Comparison of ENCODE assay signal across 21 cellular contexts in the genomic region with DNA sequence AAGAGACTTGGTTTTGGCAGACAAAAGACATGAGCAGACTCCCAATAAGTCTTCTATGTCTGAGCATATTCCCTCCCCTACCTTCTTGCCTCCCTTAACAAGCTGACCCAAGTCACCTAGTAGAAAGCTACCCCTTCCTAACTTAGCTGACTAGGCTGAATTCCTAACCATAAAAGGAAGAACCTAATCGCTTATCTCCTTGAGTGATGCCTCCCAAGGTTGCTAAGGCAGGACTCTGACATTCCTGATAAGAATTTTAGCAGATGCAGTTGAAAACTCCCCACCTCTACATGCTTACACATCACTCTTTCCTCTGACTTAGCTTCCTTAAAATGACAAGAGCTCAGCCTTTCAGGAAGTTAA.
DNase-seq lines count a peak whose midpoint lies in the region; ATAC-seq and TF ChIP-seq lines count a peak whose summit lies in the region.
"Had no signal": no experiment of that assay in that cellular context is flagged by ENCODE, and none has a peak within 500 bp of the region (broad histone marks: within the 10 kb centered on the region; RNA-seq: fewer than 3 reads in every experiment).

No MANE protein-coding gene starts in this region.

- no peak overlapping the region for H3K18ac ChIP-seq in mesendoderm (ENCODE audit: low read length)

- H4K8ac ChIP-seq in mesendoderm (ENCODE audit: low read depth, low read length): no peak overlapping the region

- H3K4ac ChIP-seq in mesendoderm (ENCODE audit: low read depth, low read length): peak overlapping the region; percentile 16

- WGBS in mesendoderm (ENCODE audit: extremely low coverage, insufficient coverage, low lambda C conversion rate): no CpG with 5 or more reads among the region's 1 CpG

- H3F3A ChIP-seq in GM23338 (replicated peaks; ENCODE audit: low read depth): no peaks in the 10 kb centered on the region

- H3K27ac ChIP-seq in GM23338 (ENCODE audit: low read depth): peak overlapping the region; percentile 95
- peak overlapping the region; percentile 88 for H3K27ac ChIP-seq in mesendoderm (ENCODE audit: low read depth, low read length)
- no peak overlapping the region for H3K27ac ChIP-seq in breast epithelium
- no peak overlapping the region for H3K27ac ChIP-seq in Karpas-422 (ENCODE audit: low read length)
- H3K27ac ChIP-seq: BLaER1, HL-60, PC-9, RWPE1 had no signal

- H3K4me2 ChIP-seq in GM23338: no peak overlapping the region
- no peak overlapping the region for H3K4me2 ChIP-seq in mesendoderm (ENCODE audit: low read length)
- H3K4me2 ChIP-seq in Karpas-422 (ENCODE audit: low read depth, low read length, poor library complexity, severe bottlenecking): no peak overlapping the region
- H3K4me2 ChIP-seq: BLaER1, PC-9 had no signal

- H3K4me1 Mint-ChIP-seq in GM23338: peaks cover 50% of the 10 kb centered on the region
- H3K4me1 Mint-ChIP-seq: CD4-positive, alpha-beta memory T cell had no signal

- H2BK5ac ChIP-seq in mesendoderm (ENCODE audit: low read length): peak overlapping the region; percentile 69

- peak overlapping the region; percentile 38 for H3K9ac ChIP-seq in mesendoderm (ENCODE audit: low read length)
- H3K9ac ChIP-seq in Karpas-422 (ENCODE audit: low read length): no peak overlapping the region
- H3K9ac ChIP-seq: BLaER1 had no signal

- H2AFZ ChIP-seq in GM23338: no peak overlapping the region
- no peak overlapping the region for H2AFZ ChIP-seq in Karpas-422 (ENCODE audit: low read length)
- H2AFZ ChIP-seq: PC-9 had no signal

- H3K4me3 ChIP-seq in GM23338 (no peak overlapping the region), mesendoderm (ENCODE audit: low read length) (no peak overlapping the region), breast epithelium (no peak overlapping the region), Karpas-422 (ENCODE audit: low read length) (no peak overlapping the region)
- H3K4me3 ChIP-seq: BLaER1, PC-9 had no signal

- 0 out of 3 replicates have a peak, but pooled peaks cover 6% of the 10 kb centered on the region for H3K9me3 Mint-ChIP-seq in GM23338

- H3K36me3 ChIP-seq in GM23338 (ENCODE audit: insufficient read depth) (no peaks in the 10 kb centered on the region), mesendoderm (ENCODE audit: control insufficient read depth, insufficient read depth, low read length) (no peaks in the 10 kb centered on the region), breast epithelium (no peaks in the 10 kb centered on the region), Karpas-422 (ENCODE audit: insufficient read depth, low read length) (no peaks in the 10 kb centered on the region)
- H3K36me3 ChIP-seq: BLaER1 had no signal

- H3K4me1 ChIP-seq in GM23338 (ENCODE audit: insufficient read depth): peaks cover 23% of the 10 kb centered on the region
- peaks cover 2% of the 10 kb centered on the region for H3K4me1 ChIP-seq in mesendoderm (ENCODE audit: control insufficient read depth, low read depth, low read length)
- no peaks in the 10 kb centered on the region for H3K4me1 ChIP-seq in breast epithelium
- no peaks in the 10 kb centered on the region for H3K4me1 ChIP-seq in Karpas-422 (ENCODE audit: low read length)
- H3K4me1 ChIP-seq: BLaER1 had no signal

- H3K23ac ChIP-seq in mesendoderm (ENCODE audit: low read length): no peak overlapping the region

- H3K9me2 ChIP-seq in GM23338 (ENCODE audit: insufficient read depth) (no peaks in the 10 kb centered on the region), Karpas-422 (replicated peaks; ENCODE audit: insufficient read depth, low read length) (no peaks in the 10 kb centered on the region)

- intact Hi-C loops in breast epithelium (cut with DNase I; ENCODE audit: low total_unique reads): no loop called here

- no peak overlapping the region for H2AK5ac ChIP-seq in mesendoderm (ENCODE audit: low read length)

- no peak overlapping the region for H4K5ac ChIP-seq in mesendoderm (ENCODE audit: low read length)

- H3K27me3 ChIP-seq in GM23338 (ENCODE audit: insufficient read depth): no peaks in the 10 kb centered on the region
- no peaks in the 10 kb centered on the region for H3K27me3 ChIP-seq in mesendoderm (ENCODE audit: insufficient read depth, low read length, poor library complexity)
- no peaks in the 10 kb centered on the region for H3K27me3 ChIP-seq in breast epithelium
- no peaks in the 10 kb centered on the region for H3K27me3 ChIP-seq in Karpas-422 (ENCODE audit: low read length)
- H3K27me3 ChIP-seq: BLaER1 had no signal

- H2BK15ac ChIP-seq in mesendoderm (replicated peaks; ENCODE audit: low read depth): peak overlapping the region; percentile 36

- H3K4me3 Mint-ChIP-seq in GM23338: no peak overlapping the region
- H3K4me3 Mint-ChIP-seq: CD4-positive, alpha-beta memory T cell had no signal

- H3K27ac Mint-ChIP-seq in GM23338: peak overlapping the region; percentile 99
- H3K27ac Mint-ChIP-seq: CD4-positive, alpha-beta memory T cell had no signal

- no peaks in the 10 kb centered on the region for H4K20me1 ChIP-seq in GM23338 (replicated peaks; ENCODE audit: insufficient read depth)
- no peaks in the 10 kb centered on the region for H4K20me1 ChIP-seq in Karpas-422 (ENCODE audit: insufficient read depth, low read depth, low read length)
- H4K20me1 ChIP-seq: BLaER1 had no signal

- DNase-seq in GM23338 (ENCODE audit: low spot score): peak; percentile 90
- peak; percentile 67 for DNase-seq in OCI-M1 (lab: John Stamatoyannopoulos, UW)
- DNase-seq in iPS DF 19.7 (ENCODE audit: low read depth, low spot score): peak; percentile 97
- DNase-seq in mesendoderm: peak; percentile 99
- DNase-seq in breast epithelium (ENCODE audit: low spot score in 2 of 2): no peak
- no peak for DNase-seq in HT-29 (ENCODE audit: low spot score)
- no peak for DNase-seq in Karpas-422
- DNase-seq in T1000 (lab: John Stamatoyannopoulos, UW): no peak
- DNase-seq: CD4-positive, alpha-beta memory T cell; EL; GOT3; NCI-H1105; NCI-H1694; NCI-H2081 treated with DMSO at 0.1 percent for 48 hours; NCI-H774; PC-9; SIG-M5 had no signal

- no peak for TF ChIP-seq CTCF in GM23338 (conservative IDR thresholded peaks at IDR 0.05; ENCODE audit: low read depth in 2 of 2)
- no peak for TF ChIP-seq CTCF in breast epithelium (IDR thresholded peaks at IDR 0.05)

- ATAC-seq in GM23338: peak; percentile 88
- ATAC-seq: SK-N-SH treated with all-trans-retinoic acid at 6 μM for 48 hours had no signal

- no peak for TF ChIP-seq POLR2A in breast epithelium (IDR thresholded peaks at IDR 0.05)

- H3K36me3 Mint-ChIP-seq in GM23338 (ENCODE audit: low read depth): peaks cover 22% of the 10 kb centered on the region
- H3K36me3 Mint-ChIP-seq: CD4-positive, alpha-beta memory T cell had no signal

- no peaks in the 10 kb centered on the region for H3K79me1 ChIP-seq in mesendoderm (ENCODE audit: low read length)

- peaks cover 5% of the 10 kb centered on the region for H3K27me3 Mint-ChIP-seq in GM23338 (ENCODE audit: insufficient read depth, low read depth, poor library complexity)
- H3K27me3 Mint-ChIP-seq: CD4-positive, alpha-beta memory T cell had no signal

- no peak overlapping the region for H2BK120ac ChIP-seq in mesendoderm (ENCODE audit: low read depth, low read length)

- peak overlapping the region; percentile 35 for H3K56ac ChIP-seq in mesendoderm (ENCODE audit: low read length)

- H3K79me2 ChIP-seq in GM23338 (replicated peaks; ENCODE audit: insufficient read depth): no peaks in the 10 kb centered on the region
- H3K79me2 ChIP-seq in mesendoderm (ENCODE audit: control insufficient read depth, insufficient read depth, low read length): no peaks in the 10 kb centered on the region
- H3K79me2 ChIP-seq in Karpas-422 (ENCODE audit: low read length): no peaks in the 10 kb centered on the region

- H3K9me3 ChIP-seq in breast epithelium (no peaks in the 10 kb centered on the region), Karpas-422 (ENCODE audit: low read length) (peaks cover 18% of the 10 kb centered on the region)
- H3K9me3 ChIP-seq: BLaER1 had no signal

Comparison
In these comparisons a context has a peak if more than half of its experiments do, and no peak if none do; other contexts are left out.
1. DNase-seq: peak in GM23338 (single experiment), OCI-M1 (single experiment), iPS DF 19.7 (single experiment) and mesendoderm (single experiment); none in breast epithelium (0 of 2), HT-29 (single experiment), Karpas-422 (single experiment) and T1000 (single experiment).
2. H3K27ac ChIP-seq: peak in GM23338 (single experiment) and mesendoderm (single experiment); none in breast epithelium (0 of 2) and Karpas-422 (single experiment).